ENCODE assay signal across 23 cellular contexts in genomic region chr21:46379105-46379504, GRCh38.
"Had no signal": no experiment of that assay in that cellular context is flagged by ENCODE, and none has a peak within 500 bp of the region (broad histone marks: within the 10 kb centered on the region; RNA-seq: fewer than 3 reads in every experiment).

No MANE protein-coding gene starts in this region.

- H3K27ac Mint-ChIP-seq: natural killer cell treated with Interleukin-12 subunit alpha and Interleukin-12 subunit beta and Interleukin-15 and Interleukin-18, amount 100 ng/mL, for 72 hours; neural progenitor cell; stimulated activated naive B cell treated with anti-CD40 and anti-IgM and Interleukin-4, amounts not matched to agents 10 μg/mL and 1 μg/mL and 100 μg/mL, for 72 hours had no signal

- ATAC-seq: left colon; left ventricle myocardium superior; natural killer cell treated with Interleukin-12 subunit alpha and Interleukin-12 subunit beta and Interleukin-15 and Interleukin-18, amount 100 ng/mL, for 72 hours; sciatic nerve; stimulated activated naive B cell treated with anti-CD40 and anti-IgM and Interleukin-4, amounts not matched to agents 10 μg/mL and 1 μg/mL and 100 μg/mL, for 72 hours; stimulated activated naive CD8-positive, alpha-beta T cell treated with anti-CD3 and anti-CD28 coated beads, Interleukin-15, amount 100 ng/mL, for 72 hours had no signal

- H3K4me1 Mint-ChIP-seq: stimulated activated naive CD8-positive, alpha-beta T cell treated with anti-CD3 and anti-CD28 coated beads, Interleukin-15, amount 100 ng/mL, for 72 hours had no signal

- H3K4me1 ChIP-seq: neural progenitor cell, parathyroid adenoma, tibial nerve had no signal

- DNase-seq: cortex of kidney; dorsolateral prefrontal cortex; effector CD8-positive, alpha-beta T cell; foreskin melanocyte; kidney; left colon; left ventricle myocardium superior; mesenchymal stem cell; midbrain; occipital lobe; stimulated activated CD4-positive, alpha-beta T cell treated with anti-CD3 and anti-CD28 coated beads, Interleukin-2, amount 100 ng/mL, for 24 hours; stimulated activated CD4-positive, alpha-beta T cell treated with anti-CD3 and anti-CD28 coated beads, Interleukin-4, amount 100 ng/mL, for 4 hours; stimulated activated naive B cell treated with anti-CD40 and anti-IgM and Interleukin-4, amounts not matched to agents 10 μg/mL and 1 μg/mL and 100 μg/mL, for 72 hours; stimulated activated naive CD8-positive, alpha-beta T cell treated with anti-CD3 and anti-CD28 coated beads, Interleukin-15, amount 100 ng/mL, for 72 hours; testis had no signal

- H3K4me2 ChIP-seq: neural progenitor cell had no signal

- H3K4me3 Mint-ChIP-seq: central memory CD8-positive, alpha-beta T cell; natural killer cell treated with Interleukin-12 subunit alpha and Interleukin-12 subunit beta and Interleukin-15 and Interleukin-18, amount 100 ng/mL, for 72 hours; neural progenitor cell; stimulated activated naive B cell treated with anti-CD40 and anti-IgM and Interleukin-4, amounts not matched to agents 10 μg/mL and 1 μg/mL and 100 μg/mL, for 72 hours; stimulated activated naive CD8-positive, alpha-beta T cell treated with anti-CD3 and anti-CD28 coated beads, Interleukin-15, amount 100 ng/mL, for 72 hours had no signal

- H3K4me3 ChIP-seq: dorsolateral prefrontal cortex, lung, neural progenitor cell, skin epidermis, testis, tibial nerve had no signal

- H3K27ac ChIP-seq: dorsolateral prefrontal cortex, neural progenitor cell, parathyroid adenoma, testis, tibial nerve had no signal

- H2AFZ ChIP-seq: neural progenitor cell, parathyroid adenoma had no signal

- H3K36me3 ChIP-seq: neural progenitor cell had no signal

- H3K27me3 ChIP-seq: dorsolateral prefrontal cortex, neural progenitor cell, testis, tibial nerve had no signal

- H3K9me3 ChIP-seq: testis had no signal

- H3K9ac ChIP-seq: neural progenitor cell, parathyroid adenoma had no signal

- H3K27me3 Mint-ChIP-seq: central memory CD8-positive, alpha-beta T cell; natural killer cell treated with Interleukin-12 subunit alpha and Interleukin-12 subunit beta and Interleukin-15 and Interleukin-18, amount 100 ng/mL, for 72 hours; stimulated activated naive B cell treated with anti-CD40 and anti-IgM and Interleukin-4, amounts not matched to agents 10 μg/mL and 1 μg/mL and 100 μg/mL, for 72 hours; stimulated activated naive CD8-positive, alpha-beta T cell treated with anti-CD3 and anti-CD28 coated beads, Interleukin-15, amount 100 ng/mL, for 72 hours had no signal
